ENCODE assay signal across 27 cellular contexts in genomic region chr1:165173818-165174217, GRCh38.
"Had no signal": no experiment of that assay in that cellular context is flagged by ENCODE, and none has a peak within 500 bp of the region (broad histone marks: within the 10 kb centered on the region; RNA-seq: fewer than 3 reads in every experiment).

No MANE protein-coding gene starts in this region.

- H3K27me3 ChIP-seq: brain microvascular endothelial cell had no signal

- H3K4me1 ChIP-seq: gastroesophageal sphincter had no signal

- FAIRE-seq: astrocyte, TTC549 had no signal

- H3K36me3 ChIP-seq: brain microvascular endothelial cell, esophagus squamous epithelium, gastroesophageal sphincter, WERI-Rb-1 had no signal

- H3K9me3 ChIP-seq: esophagus squamous epithelium, gastroesophageal sphincter had no signal

- ATAC-seq: activated CD4-positive, CD25-positive, alpha-beta regulatory T cell treated with anti-CD3 and anti-CD28 coated beads, Interleukin-2, amount 50 U/mL, for 24 hours; activated CD8-positive, alpha-beta T cell treated with anti-CD3 and anti-CD28 coated beads for 36 hours; activated T-cell treated with anti-CD3 and anti-CD28 coated beads, Interleukin-2, amount 50 U/mL, for 4 hours; activated T-helper 17 cell treated with anti-CD3 and anti-CD28 coated beads, Interleukin-2, amount 50 U/mL, for 72 hours; effector memory CD8-positive, alpha-beta T cell; gastroesophageal sphincter had no signal

- H3K27ac ChIP-seq: brain microvascular endothelial cell, coronary artery, esophagus squamous epithelium, gastroesophageal sphincter, WERI-Rb-1 had no signal

- H3K4me3 ChIP-seq: coronary artery, esophagus squamous epithelium, gastroesophageal sphincter had no signal

- DNase-seq: activated B cell treated with CpG ODN at 0.5 μM for 24 hours; activated CD4-positive, alpha-beta T cell treated with anti-CD3 and anti-CD28 coated beads for 48 hours; activated CD4-positive, alpha-beta T cell treated with anti-CD3 and anti-CD28 coated beads, Interleukin-2, amount 50 U/mL, for 1 hour; activated CD4-positive, alpha-beta T cell treated with anti-CD3 and anti-CD28 coated beads, Interleukin-2, amount 50 U/mL, for 48 hours; activated CD8-positive, alpha-beta memory T cell treated with anti-CD3 and anti-CD28 coated beads for 24 hours; activated CD8-positive, alpha-beta T cell treated with anti-CD3 and anti-CD28 coated beads for 36 hours; activated effector memory CD4-positive, alpha-beta T cell treated with Interleukin-2 at 50 U/mL for 16 hours; activated gamma-delta T cell treated with Interleukin-2 at 50 U/mL for 16 hours; activated naive CD4-positive, alpha-beta T cell treated with anti-CD3 and anti-CD28 coated beads, Interleukin-2, amount 50 U/mL, for 16 hours; activated naive CD4-positive, alpha-beta T cell treated with Interleukin-2 at 50 U/mL for 16 hours; activated T-cell treated with anti-CD3 and anti-CD28 coated beads, Interleukin-2, amount 50 U/mL, for 4 hours; amniotic stem cell; brain microvascular endothelial cell; dermis blood vessel endothelial cell; effector CD4-positive, alpha-beta T cell; effector memory CD8-positive, alpha-beta T cell; erythroblast; esophagus squamous epithelium; foreskin melanocyte; T-helper 2 cell had no signal
